ENCODE assay signal across 15 cellular contexts in genomic region chr1:43868741-43869067, GRCh38.
DNase-seq lines count a peak whose midpoint lies in the region; ATAC-seq and TF ChIP-seq lines count a peak whose summit lies in the region.
"Had no signal": no experiment of that assay in that cellular context is flagged by ENCODE, and none has a peak within 500 bp of the region (broad histone marks: within the 10 kb centered on the region; RNA-seq: fewer than 3 reads in every experiment).

No MANE protein-coding gene starts in this region.

- POLR2A ChIA-PET in HEK293T (lab: Yijun Ruan, JAX): no interaction called here
- POLR2A ChIA-PET in CD4-positive, alpha-beta memory T cell (lab: Charles Lee; ENCODE audit: partially characterized antibody): no interaction called here

- H3K36me3 Mint-ChIP-seq in brain: no peaks in the 10 kb centered on the region
- no peaks in the 10 kb centered on the region for H3K36me3 Mint-ChIP-seq in CD4-positive, alpha-beta memory T cell
- H3K36me3 Mint-ChIP-seq: type B pancreatic cell had no signal

- CTCF ChIA-PET in HEK293T (lab: Yijun Ruan, JAX): no interaction called here
- CTCF ChIA-PET in CD4-positive, alpha-beta memory T cell (lab: Charles Lee; ENCODE audit: partially characterized antibody): no interaction called here

- no peak overlapping the region for H3K27ac ChIP-seq in CD4-positive, alpha-beta memory T cell (ENCODE audit: low read depth, low read length)
- H3K27ac ChIP-seq: pancreas, RWPE1, VCaP had no signal

- no peak for TF ChIP-seq CTCF in brain (conservative IDR thresholded peaks at IDR 0.05)

- H3K27me3 Mint-ChIP-seq in stimulated activated naive CD8-positive, alpha-beta T cell treated with anti-CD3 and anti-CD28 coated beads, Interleukin-15, amount 100 ng/mL, for 72 hours: no peaks in the 10 kb centered on the region
- peaks cover 3% of the 10 kb centered on the region for H3K27me3 Mint-ChIP-seq in brain
- no peaks in the 10 kb centered on the region for H3K27me3 Mint-ChIP-seq in CD4-positive, alpha-beta memory T cell
- H3K27me3 Mint-ChIP-seq: type B pancreatic cell had no signal

- no peaks in the 10 kb centered on the region for H3K36me3 ChIP-seq in CD4-positive, alpha-beta memory T cell (ENCODE audit: insufficient read depth, low read length)
- H3K36me3 ChIP-seq: pancreas had no signal

- DNase-seq in stimulated activated naive CD8-positive, alpha-beta T cell treated with anti-CD3 and anti-CD28 coated beads, Interleukin-15, amount 100 ng/mL, for 72 hours: no peak
- DNase-seq in stimulated activated naive CD8-positive, alpha-beta T cell treated with anti-CD3 and anti-CD28 coated beads, Interleukin-15, Interleukin-2, amounts not matched to agents 100 U/mL and 50 U/mL, for 24 hours: no peak
- DNase-seq in iris pigment epithelial cell (ENCODE audit: low read depth) (peak; percentile 86), HEK293T (ENCODE audit: extremely low spot score) (no peak), globus pallidus (ENCODE audit: low spot score) (no peak)
- no peak for DNase-seq in CD4-positive, alpha-beta memory T cell
- DNase-seq: activated effector memory CD4-positive, alpha-beta T cell treated with Interleukin-2 at 50 U/mL for 16 hours; effector CD8-positive, alpha-beta T cell; NCI-H1930; pancreas had no signal

- H3K4me1 ChIP-seq in CD4-positive, alpha-beta memory T cell (ENCODE audit: insufficient read depth, low read length): no peaks in the 10 kb centered on the region
- H3K4me1 ChIP-seq: pancreas had no signal

- no peaks in the 10 kb centered on the region for H3K9me3 Mint-ChIP-seq in stimulated activated naive CD8-positive, alpha-beta T cell treated with anti-CD3 and anti-CD28 coated beads, Interleukin-15, amount 100 ng/mL, for 72 hours
- H3K9me3 Mint-ChIP-seq in brain: no peaks in the 10 kb centered on the region
- H3K9me3 Mint-ChIP-seq in CD4-positive, alpha-beta memory T cell: no peaks in the 10 kb centered on the region
- H3K9me3 Mint-ChIP-seq: type B pancreatic cell had no signal

- no peak overlapping the region for H3K4me3 Mint-ChIP-seq in stimulated activated naive CD8-positive, alpha-beta T cell treated with anti-CD3 and anti-CD28 coated beads, Interleukin-15, amount 100 ng/mL, for 72 hours
- no peak overlapping the region for H3K4me3 Mint-ChIP-seq in brain
- H3K4me3 Mint-ChIP-seq in CD4-positive, alpha-beta memory T cell: no peak overlapping the region
- H3K4me3 Mint-ChIP-seq: type B pancreatic cell had no signal

- no peak for ATAC-seq in stimulated activated naive CD8-positive, alpha-beta T cell treated with anti-CD3 and anti-CD28 coated beads, Interleukin-15, amount 100 ng/mL, for 72 hours
- ATAC-seq in stimulated activated naive CD8-positive, alpha-beta T cell treated with anti-CD3 and anti-CD28 coated beads, Interleukin-15, Interleukin-2, amounts not matched to agents 100 U/mL and 50 U/mL, for 24 hours: no peak
- ATAC-seq in GM18519 (IDR thresholded peaks at IDR 0.05; ENCODE audit: low FRiP score, unreplicated experiment): no peak

- H3K9me3 ChIP-seq in CD4-positive, alpha-beta memory T cell (ENCODE audit: control insufficient read depth in 1 of 2, low read length in 2 of 2): no peaks in the 10 kb centered on the region
- H3K9me3 ChIP-seq: pancreas had no signal

- no peaks in the 10 kb centered on the region for H3K27me3 ChIP-seq in CD4-positive, alpha-beta memory T cell (ENCODE audit: insufficient read depth, low read length)
- H3K27me3 ChIP-seq: pancreas had no signal

- H3K4me1 Mint-ChIP-seq in stimulated activated naive CD8-positive, alpha-beta T cell treated with anti-CD3 and anti-CD28 coated beads, Interleukin-15, amount 100 ng/mL, for 72 hours: peaks cover 34% of the 10 kb centered on the region
- H3K4me1 Mint-ChIP-seq in brain: peaks cover 34% of the 10 kb centered on the region
- no peaks in the 10 kb centered on the region for H3K4me1 Mint-ChIP-seq in CD4-positive, alpha-beta memory T cell

- H3K4me3 ChIP-seq in CD4-positive, alpha-beta memory T cell (ENCODE audit: low read length in 2 of 2): no peak overlapping the region
- H3K4me3 ChIP-seq: pancreas had no signal

- intact Hi-C loops in CD4-positive, alpha-beta memory T cell (cut with micrococcal nuclease): no loop called here

- H3K27ac Mint-ChIP-seq in stimulated activated naive CD8-positive, alpha-beta T cell treated with anti-CD3 and anti-CD28 coated beads, Interleukin-15, amount 100 ng/mL, for 72 hours: peak overlapping the region; percentile 59 to 66
- peak overlapping the region in 3 of 5 experiments; percentile 32 to 71 (median 68) for H3K27ac Mint-ChIP-seq in brain
- no peak overlapping the region for H3K27ac Mint-ChIP-seq in CD4-positive, alpha-beta memory T cell
- H3K27ac Mint-ChIP-seq: type B pancreatic cell had no signal

TF ChIP-seq in HEK293T, 16 proteins besides CTCF, POLR2A, EP300 and RAD21:
- TF ChIP-seq FOXM1 (IDR thresholded peaks at IDR 0.05; ENCODE audit: borderline replicate concordance) (no peak), ELF4 (IDR thresholded peaks at IDR 0.05) (no peak), ZNF384 (IDR thresholded peaks at IDR 0.05) (no peak), BHLHE40 (IDR thresholded peaks at IDR 0.05; ENCODE audit: borderline replicate concordance) (no peak), L3MBTL2 (conservative IDR thresholded peaks at IDR 0.05) (no peak), TARDBP (IDR thresholded peaks at IDR 0.05) (no peak), FOXA1 (IDR thresholded peaks at IDR 0.05) (no peak), ARNT (IDR thresholded peaks at IDR 0.05) (no peak), NFRKB (IDR thresholded peaks at IDR 0.05) (no peak), LEF1 (IDR thresholded peaks at IDR 0.05; ENCODE audit: borderline replicate concordance) (no peak), PKNOX1 (IDR thresholded peaks at IDR 0.05) (no peak), FOXK2 (IDR thresholded peaks at IDR 0.05) (no peak), CTBP1 (IDR thresholded peaks at IDR 0.05; ENCODE audit: borderline replicate concordance) (no peak), SP1 (IDR thresholded peaks at IDR 0.05) (no peak)
TF ChIP-seq in HEK293T: peak in this region for 0.

Comparison
In these comparisons a context has a peak if more than half of its experiments do, and no peak if none do; other contexts are left out.
1. H3K27ac Mint-ChIP-seq: peak in stimulated activated naive CD8-positive, alpha-beta T cell treated with anti-CD3 and anti-CD28 coated beads, Interleukin-15, amount 100 ng/mL, for 72 hours (2 of 2) and brain (3 of 5); none in CD4-positive, alpha-beta memory T cell (0 of 7).